ENCODE assay signal across 1 cellular context in genomic region chr7:129909669-129910068, GRCh38.
TF ChIP-seq lines count a peak whose summit lies in the region.

No MANE protein-coding gene starts in this region.

TF ChIP-seq in WTC11, 78 proteins besides CTCF, POLR2A, EP300 and RAD21 (continued from another document):
- TF ChIP-seq AR (CRISPR knock-in tag; IDR thresholded peaks at IDR 0.05), result no peak
- no peak for TF ChIP-seq ZNF671 (CRISPR knock-in tag; IDR thresholded peaks at IDR 0.05)
- TF ChIP-seq FOXP4 (CRISPR knock-in tag; IDR thresholded peaks at IDR 0.05), result no peak
